25 cellular contexts compared by ENCODE assay signal in the genomic region with DNA sequence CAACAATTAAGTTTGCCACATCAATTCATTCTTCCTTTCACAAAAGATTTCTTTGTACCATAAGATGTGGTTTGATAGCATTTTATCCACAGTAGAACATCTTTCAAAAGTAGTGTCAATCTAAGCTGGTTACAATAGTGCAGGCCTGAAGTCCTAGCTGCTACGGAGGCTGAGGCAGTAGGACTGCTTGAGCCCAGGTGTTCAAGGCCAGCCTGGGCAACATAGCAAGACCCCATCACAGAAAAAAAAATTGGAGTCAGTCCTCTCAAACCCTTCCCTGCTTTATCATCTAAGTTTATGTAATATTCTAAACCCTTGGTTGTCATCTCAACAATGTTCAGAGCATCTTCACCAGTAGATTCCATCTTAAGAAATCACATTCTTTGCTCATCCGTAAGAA. TPM values are rescaled to one million over a fixed set of nuclear protein-coding genes. Genes with fewer than 3 reads are reported as not detected.
A peak's percentile ranks its signal among the peaks of the same experiment; 100 is the strongest.
DNase-seq lines count a peak whose midpoint lies in the region; ATAC-seq, FAIRE-seq and TF ChIP-seq lines count a peak whose summit lies in the region.
"Had no signal": no experiment of that assay in that cellular context is flagged by ENCODE, and none has a peak within 500 bp of the region (broad histone marks: within the 10 kb centered on the region; RNA-seq: fewer than 3 reads in every experiment).

No MANE protein-coding gene starts in this region.

- ATAC-seq in HepG2 (no peak), right lobe of liver (no peak), WTC11 (no peak), T-helper 17 cell (no peak)
- ATAC-seq: A549; CD8-positive, alpha-beta T cell had no signal

- in situ Hi-C loops in HepG2 (cut with HindIII; ENCODE audit: extremely low pct_ligation_motif_present, low pct_unique_long_range_greater_than_20kb) = no loop called here

- BruUV-seq in HepG2 (replicated peaks; lab: Mats Ljungman, UMichigan) = no TSS peak

- H3K9me3 ChIP-seq in HepG2 (ENCODE audit: low read length) (no peaks in the 10 kb centered on the region), right lobe of liver (no peaks in the 10 kb centered on the region), HEK293 (ENCODE audit: control insufficient read depth, insufficient read depth, low read depth, low read length) (no peaks in the 10 kb centered on the region), T-helper 17 cell (ENCODE audit: control insufficient read depth, low read length, poor library complexity, severe bottlenecking) (no peaks in the 10 kb centered on the region)
- H3K9me3 ChIP-seq: A549, Caco-2 had no signal

- H4K20me1 ChIP-seq in HepG2 (ENCODE audit: insufficient read depth, low read length) = no peaks in the 10 kb centered on the region
- H4K20me1 ChIP-seq: BLaER1 treated with 17β-estradiol and CSF1 and Interleukin-3, amounts not matched to agents 10 nM and 100 nM had no signal

- TF ChIP-seq RAD21 in HepG2 (CRISPR knock-in tag; IDR thresholded peaks at IDR 0.05) = no peak

- H3K4me1 Mint-ChIP-seq in WTC11 (peaks cover 4% of the 10 kb centered on the region; the same call in 1 of the 2 replicates), T-helper 17 cell (peaks cover 39% of the 10 kb centered on the region)

- peaks cover 10% of the 10 kb centered on the region for H3K36me3 Mint-ChIP-seq in WTC11
- peaks cover 3% of the 10 kb centered on the region for H3K36me3 Mint-ChIP-seq in T-helper 17 cell (ENCODE audit: low read depth)

- TF ChIP-seq EP300 in HepG2 (IDR thresholded peaks at IDR 0.05; ENCODE audit: low read depth in 2 of 2, low read length in 2 of 2) = no peak
- TF ChIP-seq EP300 in HepG2 (CRISPR knock-in tag; IDR thresholded peaks at IDR 0.05; ENCODE audit: borderline replicate concordance) = no peak

- H3K36me3 ChIP-seq in HepG2 (replicated peaks in 1 of 2; ENCODE audit: control insufficient read depth in 1 of 2, insufficient read depth in 2 of 2, low read length in 2 of 2) (no peaks in the 10 kb centered on the region), right lobe of liver (no peaks in the 10 kb centered on the region), HEK293 (ENCODE audit: control insufficient read depth in 2 of 2, insufficient read depth in 1 of 2, low read length in 2 of 2) (no peaks in the 10 kb centered on the region)

- H3K4me3 ChIP-seq in HepG2 (replicated peaks in 1 of 3; ENCODE audit: insufficient read depth in 1 of 3, low read depth in 2 of 3, low read length in 3 of 3) (no peak overlapping the region), right lobe of liver (no peak overlapping the region), HEK293 (ENCODE audit: low read depth, low read length) (no peak overlapping the region)
- H3K4me3 ChIP-seq: A549; BLaER1 treated with 17β-estradiol and CSF1 and Interleukin-3, amounts not matched to agents 10 nM and 100 nM had no signal

- CTCF ChIA-PET in HepG2 (lab: Yijun Ruan, JAX; ENCODE audit: low intra/inter-chr PET ratio, low total read pairs) (no interaction called here), HEK293 (lab: Yijun Ruan, JAX) (interaction anchor here (0.7 kb wide), 1 partner anchor 129 kb away, joined by 3 read pairs; no protein-coding TSS in a partner anchor), WTC11 (lab: Charles Lee) (no interaction called here)

- intact Hi-C loops in HepG2 (cut with micrococcal nuclease; ENCODE audit: unreplicated experiment) (no loop called here), right lobe of liver (cut with DNase I) (no loop called here)

- H3K27me3 ChIP-seq in HepG2 (ENCODE audit: control insufficient read depth in 1 of 2, insufficient read depth in 2 of 2, low read length in 2 of 2) (no peaks in the 10 kb centered on the region), right lobe of liver (no peaks in the 10 kb centered on the region)
- H3K27me3 ChIP-seq: BLaER1 treated with 17β-estradiol and CSF1 and Interleukin-3, amounts not matched to agents 10 nM and 100 nM had no signal

- no peak overlapping the region for H3K27ac ChIP-seq in HepG2 (ENCODE audit: extremely low read length, insufficient read depth, low read length)
- H3K27ac ChIP-seq in right lobe of liver = no peak overlapping the region
- no peak overlapping the region for H3K27ac ChIP-seq in HEK293 (ENCODE audit: extremely low read depth, low read depth, low read length)
- H3K27ac ChIP-seq: 22Rv1; A549; BLaER1 treated with 17β-estradiol and CSF1 and Interleukin-3, amounts not matched to agents 10 nM and 100 nM; C4-2B had no signal

- no peak overlapping the region for H2AFZ ChIP-seq in HepG2 (ENCODE audit: low read length)

- H3K4me3 Mint-ChIP-seq in WTC11 (no peak overlapping the region), T-helper 17 cell (no peak overlapping the region)
- H3K4me3 Mint-ChIP-seq: B cell; CD4-positive, alpha-beta T cell; CD8-positive, alpha-beta T cell had no signal

- H3K9me3 Mint-ChIP-seq in WTC11 = peaks cover 16% of the 10 kb centered on the region
- H3K9me3 Mint-ChIP-seq: CD4-positive, alpha-beta T cell; CD8-positive, alpha-beta T cell had no signal

- no peak overlapping the region for H3K27ac Mint-ChIP-seq in WTC11
- H3K27ac Mint-ChIP-seq in T-helper 17 cell = no peak overlapping the region
- H3K27ac Mint-ChIP-seq: B cell; CD4-positive, alpha-beta T cell; CD8-positive, alpha-beta T cell had no signal

- TF ChIP-seq POLR2A in HepG2 (IDR thresholded peaks at IDR 0.05; ENCODE audit: insufficient read depth in 1 of 2, low read depth in 2 of 2, low read length in 2 of 2) (no peak), right lobe of liver (IDR thresholded peaks at IDR 0.05) (no peak)

- H3K27me3 Mint-ChIP-seq in WTC11 (ENCODE audit: low read depth) = no peaks in the 10 kb centered on the region
- H3K27me3 Mint-ChIP-seq in T-helper 17 cell = no peaks in the 10 kb centered on the region
- H3K27me3 Mint-ChIP-seq: B cell; CD4-positive, alpha-beta T cell had no signal

- H3K9ac ChIP-seq in HepG2 (ENCODE audit: insufficient read depth, low read depth, low read length) = no peak overlapping the region
- H3K9ac ChIP-seq: BLaER1 treated with 17β-estradiol and CSF1 and Interleukin-3, amounts not matched to agents 10 nM and 100 nM had no signal

- FAIRE-seq in HepG2 (lab: Jason Lieb, UNC) = no peak
- FAIRE-seq: A549, G401.6, GM12891 had no signal

- POLR2A ChIA-PET in HepG2 (lab: Yijun Ruan, JAX) (no interaction called here), HEK293 (lab: Yijun Ruan, JAX) (no interaction called here), WTC11 (lab: Charles Lee) (no interaction called here)

- TF ChIP-seq CTCF in HepG2 (CRISPR knock-in tag; IDR thresholded peaks at IDR 0.05) (no peak), right lobe of liver (IDR thresholded peaks at IDR 0.05) (no peak), HEK293 (tag by site-specific recombination; IDR thresholded peaks at IDR 0.05) (no peak), WTC11 (IDR thresholded peaks at IDR 0.05) (no peak)

- H3K4me1 ChIP-seq in HepG2 (ENCODE audit: insufficient read depth, low read length) = peaks cover 10% of the 10 kb centered on the region
- H3K4me1 ChIP-seq in right lobe of liver = peaks cover 0 to 11% (median 0%) of the 10 kb centered on the region in 4 donors
- H3K4me1 ChIP-seq in HEK293 (ENCODE audit: control insufficient read depth, insufficient read depth, low read length) = peaks cover 11% of the 10 kb centered on the region; the same call in 1 of the 2 replicates
- H3K4me1 ChIP-seq: Caco-2 had no signal

- DNase-seq in HepG2 (ENCODE audit: low spot score) = no peak
- no peak for DNase-seq in right lobe of liver
- no peak for DNase-seq in WTC11 (ENCODE audit: low spot score)
- DNase-seq in foreskin melanocyte = peak; percentile 43
- no peak for DNase-seq in SW480 (ENCODE audit: low spot score)
- no peak for DNase-seq in T-helper 17 cell
- no peak for DNase-seq in putamen (ENCODE audit: low spot score)
- DNase-seq: AML-193; Caco-2; Calu3; CD4-positive, alpha-beta T cell; CD8-positive, alpha-beta T cell; DMS 273 treated with DMSO at 0.1 percent for 48 hours; DMS153; DMS53; DMS79; GF-D8 had no signal

- WGBS in HepG2 (ENCODE audit: low lambda C conversion rate) = 98% methylated on average over 2 of the region's 2 CpGs
- 96% methylated on average over 2 of the region's 2 CpGs for WGBS in right lobe of liver (ENCODE audit: insufficient coverage, low coverage, low lambda C conversion rate, missing lambda C conversion rate)

- no peaks in the 10 kb centered on the region for H3K79me2 ChIP-seq in HepG2 (ENCODE audit: insufficient read depth, low read length)

- H3K4me2 ChIP-seq in HepG2 (ENCODE audit: low read depth, low read length) = no peak overlapping the region
- H3K4me2 ChIP-seq: A549; BLaER1 treated with 17β-estradiol and CSF1 and Interleukin-3, amounts not matched to agents 10 nM and 100 nM had no signal

TF ChIP-seq in HepG2, 621 proteins besides CTCF, POLR2A, EP300 and RAD21 (continues in another document):
- TF ChIP-seq ZNF121 (CRISPR knock-in tag; IDR thresholded peaks at IDR 0.05) = peak; percentile 51; the same call in 1 of the 2 replicates

TF ChIP-seq in HEK293, 187 proteins besides CTCF, POLR2A, EP300 and RAD21 (continues in another document):
- TF ChIP-seq ZNF530 (tag by site-specific recombination; IDR thresholded peaks at IDR 0.05; ENCODE audit: low read depth) = no peak

RNA-seq across cellular contexts. Expression of a gene that starts 31.7 kb away (rescaled TPM):
- total RNA-seq in HepG2 (2016; rRNA removed; fragmentation: Illumina TruSeq; extraction: Trizol) (5.7 and 7.5 TPM in 2 replicates), right lobe of liver (1 to 10 TPM; 6.4 to 8.9 (median 7.3) TPM), WTC11 (2021) (2.8 to 4.3 TPM (median 3.3 TPM) in 3 replicates), T-helper 17 cell (10 to 100 TPM; 32.4 to 35.6 TPM)
- total RNA-seq in HepG2 (2016; cell fraction: cytosol; rRNA removed; fragmentation: Illumina TruSeq; extraction: Trizol; ENCODE audit: low read depth) = 8.2 and 9.3 TPM in 2 replicates
- 6.2 and 6.5 TPM in 2 replicates for total RNA-seq in HepG2 (2016; cell fraction: insoluble cytoplasmic fraction; rRNA removed; fragmentation: Illumina TruSeq; extraction: Trizol)
- total RNA-seq in HepG2 (2016; cell fraction: membrane; rRNA removed; fragmentation: Illumina TruSeq; extraction: Trizol) = 4.1 and 4.5 TPM in 2 replicates
- total RNA-seq in HepG2 (2016; cell fraction: nucleus; rRNA removed; fragmentation: Illumina TruSeq; extraction: Trizol) = 18.2 and 22.5 TPM in 2 replicates
- 2.1 and 2.6 TPM in 2 replicates for polyA plus RNA-seq in HepG2 (2011; rRNA removed)
- 0.89 and 1.2 TPM in 2 replicates for polyA plus RNA-seq in HepG2 (2011; cell fraction: cytosol; rRNA removed)
- polyA plus RNA-seq in HepG2 (2011; cell fraction: nucleus; rRNA removed) = 2.4 and 3.0 TPM in 2 replicates
- 1.9 TPM in 2 replicates for polyA plus RNA-seq in HepG2 (2012)
- polyA plus RNA-seq in HepG2 (2016; cell fraction: cytosol; fragmentation: Illumina TruSeq; extraction: Trizol; ENCODE audit: low read depth) = 0.51 and 0.55 TPM in 2 replicates
- 3.2 and 3.4 TPM in 2 replicates for polyA plus RNA-seq in HepG2 (2016; cell fraction: insoluble cytoplasmic fraction; fragmentation: Illumina TruSeq; extraction: Trizol; ENCODE audit: low read depth)
- polyA plus RNA-seq in HepG2 (2016; cell fraction: membrane; fragmentation: Illumina TruSeq; extraction: Trizol; ENCODE audit: low read depth) = 0.77 and 0.92 TPM in 2 replicates
- 3.9 and 4.6 TPM in 2 replicates for polyA plus RNA-seq in HepG2 (2016; cell fraction: nucleus; fragmentation: Illumina TruSeq; extraction: Trizol; ENCODE audit: insufficient read depth, low read depth)
- 10.7 and 15.7 TPM in 2 replicates for polyA minus RNA-seq in HepG2 (2011; rRNA and poly(A)+ RNA removed; ENCODE audit: low replicate concordance)
- 3.7 and 5.0 TPM in 2 replicates for polyA minus RNA-seq in HepG2 (2011; cell fraction: cytosol; rRNA and poly(A)+ RNA removed)
- 39.9 and 40.9 TPM in 2 replicates for polyA minus RNA-seq in HepG2 (2011; cell fraction: nucleus; rRNA and poly(A)+ RNA removed)
